ENCODE assay signal across 16 cellular contexts in genomic region chr9:124384849-124385248, GRCh38.
"Had no signal": no experiment of that assay in that cellular context is flagged by ENCODE, and none has a peak within 500 bp of the region (broad histone marks: within the 10 kb centered on the region; RNA-seq: fewer than 3 reads in every experiment).

No MANE protein-coding gene starts in this region.

- DNase-seq: activated CD4-positive, alpha-beta T cell treated with anti-CD3 and anti-CD28 coated beads, Interleukin-2, amount 50 U/mL, for 48 hours; activated CD4-positive, CD25-positive, alpha-beta regulatory T cell treated with anti-CD3 and anti-CD28 coated beads, Interleukin-2, amount 50 U/mL, for 72 hours; activated naive CD4-positive, alpha-beta T cell treated with anti-CD3 and anti-CD28 coated beads for 36 hours; activated naive CD8-positive, alpha-beta T cell treated with anti-CD3 and anti-CD28 coated beads, Interleukin-2, amount 50 U/mL, for 24 hours; dermis blood vessel endothelial cell; effector memory CD8-positive, alpha-beta T cell; foreskin melanocyte; heart left ventricle; midbrain; stimulated activated CD4-positive, alpha-beta T cell treated with anti-CD3 and anti-CD28 coated beads, Interleukin-1b, Interleukin-23, amount 100 ng/mL, for 48 hours; stomach; testis; upper lobe of left lung had no signal

- H3K27me3 Mint-ChIP-seq: activated naive CD8-positive, alpha-beta T cell treated with anti-CD3 and anti-CD28 coated beads, Interleukin-2, amount 50 U/mL, for 24 hours; effector memory CD8-positive, alpha-beta T cell had no signal

- H3K4me1 ChIP-seq: ascending aorta, testis had no signal

- ATAC-seq: activated naive CD8-positive, alpha-beta T cell treated with anti-CD3 and anti-CD28 coated beads, Interleukin-2, amount 50 U/mL, for 24 hours; effector memory CD8-positive, alpha-beta T cell had no signal

- H3K9me3 Mint-ChIP-seq: activated naive CD4-positive, alpha-beta T cell treated with anti-CD3 and anti-CD28 coated beads for 36 hours; activated naive CD8-positive, alpha-beta T cell treated with anti-CD3 and anti-CD28 coated beads, Interleukin-2, amount 50 U/mL, for 24 hours; activated T-helper 2 cell treated with anti-CD3 and anti-CD28 coated beads, Interferon-gamma antibody, Interleukin-2, Interleukin-4, amounts not matched to agents 10 μg/mL and 5 μg/mL and 100 μg/mL, durations not matched to agents 14 hours and 24 hours and 36 hours; effector memory CD8-positive, alpha-beta T cell had no signal

- H3K27ac ChIP-seq: ascending aorta, epithelial cell of prostate, heart left ventricle, stomach, testis, upper lobe of left lung had no signal

- H3K27me3 ChIP-seq: ascending aorta, heart left ventricle, stomach, testis, upper lobe of left lung had no signal

- H3K27ac Mint-ChIP-seq: activated naive CD4-positive, alpha-beta T cell treated with anti-CD3 and anti-CD28 coated beads for 36 hours; activated naive CD8-positive, alpha-beta T cell treated with anti-CD3 and anti-CD28 coated beads, Interleukin-2, amount 50 U/mL, for 24 hours; activated T-helper 2 cell treated with anti-CD3 and anti-CD28 coated beads, Interferon-gamma antibody, Interleukin-2, Interleukin-4, amounts not matched to agents 10 μg/mL and 5 μg/mL and 100 μg/mL, durations not matched to agents 14 hours and 24 hours and 36 hours; effector memory CD8-positive, alpha-beta T cell had no signal

- H3K4me3 ChIP-seq: ascending aorta, heart left ventricle, stomach, testis, upper lobe of left lung had no signal

- H3K4me3 Mint-ChIP-seq: activated naive CD4-positive, alpha-beta T cell treated with anti-CD3 and anti-CD28 coated beads for 36 hours; activated naive CD8-positive, alpha-beta T cell treated with anti-CD3 and anti-CD28 coated beads, Interleukin-2, amount 50 U/mL, for 24 hours; effector memory CD8-positive, alpha-beta T cell had no signal

- H3K9me3 ChIP-seq: ascending aorta, heart left ventricle, stomach, testis, upper lobe of left lung had no signal
